Comparison of ENCODE assay signal across 26 cellular contexts in genomic region chr16:79264237-79265104, GRCh38.
DNase-seq lines count a peak whose midpoint lies in the region; ATAC-seq and TF ChIP-seq lines count a peak whose summit lies in the region.
"Had no signal": no experiment of that assay in that cellular context is flagged by ENCODE, and none has a peak within 500 bp of the region (broad histone marks: within the 10 kb centered on the region; RNA-seq: fewer than 3 reads in every experiment).

No MANE protein-coding gene starts in this region.

- no peaks in the 10 kb centered on the region for H3K27me3 Mint-ChIP-seq in activated T-helper 2 cell treated with anti-CD3 and anti-CD28 coated beads, Interferon-gamma antibody, Interleukin-2, Interleukin-4, amounts not matched to agents 10 μg/mL and 5 μg/mL and 100 μg/mL, durations not matched to agents 14 hours and 24 hours and 36 hours (ENCODE audit: low read depth)

- H3K36me3 ChIP-seq in right atrium auricular region (no peaks in the 10 kb centered on the region), left ventricle myocardium inferior (no peaks in the 10 kb centered on the region), upper lobe of right lung (no peaks in the 10 kb centered on the region)
- H3K36me3 ChIP-seq: HAP-1, neutrophil, WERI-Rb-1 had no signal

- peaks cover 11% of the 10 kb centered on the region for H3K36me3 Mint-ChIP-seq in activated T-helper 2 cell treated with anti-CD3 and anti-CD28 coated beads, Interferon-gamma antibody, Interleukin-2, Interleukin-4, amounts not matched to agents 10 μg/mL and 5 μg/mL and 100 μg/mL, durations not matched to agents 14 hours and 24 hours and 36 hours (ENCODE audit: low read depth)
- H3K36me3 Mint-ChIP-seq: activated naive CD4-positive, alpha-beta T cell treated with anti-CD3 and anti-CD28 coated beads, Interleukin-2, amount 50 U/mL, for 24 hours; CD8-positive, alpha-beta T cell; stimulated activated memory B cell treated with anti-CD40 and anti-IgM and Interleukin-4, amounts not matched to agents 10 μg/mL and 1 μg/mL and 100 μg/mL, for 72 hours had no signal

- no peak overlapping the region for H3K4me3 Mint-ChIP-seq in activated T-helper 2 cell treated with anti-CD3 and anti-CD28 coated beads, Interferon-gamma antibody, Interleukin-2, Interleukin-4, amounts not matched to agents 10 μg/mL and 5 μg/mL and 100 μg/mL, durations not matched to agents 14 hours and 24 hours and 36 hours (ENCODE audit: low read depth)
- H3K4me3 Mint-ChIP-seq: activated CD8-positive, alpha-beta T cell treated with anti-CD3 and anti-CD28 coated beads, Interleukin-2, amount 10 ng/mL, durations not matched to agents 7 days and 5 days; activated naive CD4-positive, alpha-beta T cell treated with anti-CD3 and anti-CD28 coated beads, Interleukin-2, amount 50 U/mL, for 24 hours; CD8-positive, alpha-beta T cell; stimulated activated memory B cell treated with anti-CD40 and anti-IgM and Interleukin-4, amounts not matched to agents 10 μg/mL and 1 μg/mL and 100 μg/mL, for 72 hours had no signal

- ATAC-seq in Right ventricle myocardium inferior (peak; percentile 17), upper lobe of right lung (peak; percentile 60), GM18517 (IDR thresholded peaks at IDR 0.05; ENCODE audit: unreplicated experiment) (no peak)
- ATAC-seq: activated CD8-positive, alpha-beta T cell treated with anti-CD3 and anti-CD28 coated beads, Interleukin-2, amount 10 ng/mL, durations not matched to agents 7 days and 5 days; CD8-positive, alpha-beta T cell; foreskin keratinocyte; stimulated activated memory B cell treated with anti-CD40 and anti-IgM and Interleukin-4, amounts not matched to agents 10 μg/mL and 1 μg/mL and 100 μg/mL, for 72 hours had no signal

- H3K27ac ChIP-seq in right atrium auricular region, result no peak overlapping the region
- peak overlapping the region; percentile 79 for H3K27ac ChIP-seq in left ventricle myocardium inferior (replicated peaks)
- no peak overlapping the region for H3K27ac ChIP-seq in upper lobe of right lung
- H3K27ac ChIP-seq: foreskin keratinocyte, neutrophil, WERI-Rb-1 had no signal

- DNase-seq in Right ventricle myocardium inferior (ENCODE audit: missing footprints), result no peak
- DNase-seq in right atrium auricular region (ENCODE audit: low spot score), result no peak
- peak; percentile 12 for DNase-seq in NOMO-1 treated with dmso at 0.1 percent for 144 hours (lab: John Stamatoyannopoulos, UW; ENCODE audit: unreplicated experiment)
- no peak for DNase-seq in left ventricle myocardium inferior
- DNase-seq in upper lobe of right lung, result no peak
- DNase-seq in activated effector memory CD4-positive, alpha-beta T cell treated with anti-CD3 and anti-CD28 coated beads, Interleukin-2, amount 50 U/mL, for 16 hours, result no peak
- no peak for DNase-seq in activated T-helper 2 cell treated with anti-CD3 and anti-CD28 coated beads, Interferon-gamma antibody, Interleukin-2, Interleukin-4, amounts not matched to agents 10 μg/mL and 5 μg/mL and 100 μg/mL, durations not matched to agents 14 hours and 24 hours and 36 hours (ENCODE audit: low spot score)
- DNase-seq: activated CD8-positive, alpha-beta T cell treated with anti-CD3 and anti-CD28 coated beads, Interleukin-2, amount 10 ng/mL, durations not matched to agents 7 days and 5 days; activated T-cell treated with anti-CD3 and anti-CD28 coated beads, Interleukin-2, amount 50 U/mL, for 1 hour; CD8-positive, alpha-beta T cell; effector CD8-positive, alpha-beta T cell; erythroblast; foreskin keratinocyte; GDM1; hypothalamus; NCI-H1694; NCI-H2171; NCI-H526; small intestine; WERI-Rb-1 had no signal

- no peak for TF ChIP-seq CTCF in right atrium auricular region (IDR thresholded peaks at IDR 0.05)
- no peak for TF ChIP-seq CTCF in left ventricle myocardium inferior (IDR thresholded peaks at IDR 0.05; ENCODE audit: borderline replicate concordance)
- TF ChIP-seq CTCF in upper lobe of right lung (IDR thresholded peaks at IDR 0.05), result no peak

- H3K4me3 ChIP-seq in right atrium auricular region, result no peak overlapping the region
- no peak overlapping the region for H3K4me3 ChIP-seq in left ventricle myocardium inferior
- H3K4me3 ChIP-seq in upper lobe of right lung, result no peak overlapping the region
- H3K4me3 ChIP-seq: HAP-1, lung had no signal

- H3K9me3 Mint-ChIP-seq in activated T-helper 2 cell treated with anti-CD3 and anti-CD28 coated beads, Interferon-gamma antibody, Interleukin-2, Interleukin-4, amounts not matched to agents 10 μg/mL and 5 μg/mL and 100 μg/mL, durations not matched to agents 14 hours and 24 hours and 36 hours, result peaks cover 9% of the 10 kb centered on the region
- H3K9me3 Mint-ChIP-seq: activated naive CD4-positive, alpha-beta T cell treated with anti-CD3 and anti-CD28 coated beads, Interleukin-2, amount 50 U/mL, for 24 hours; CD8-positive, alpha-beta T cell had no signal

- peaks cover 82% of the 10 kb centered on the region for H3K4me1 Mint-ChIP-seq in activated T-helper 2 cell treated with anti-CD3 and anti-CD28 coated beads, Interferon-gamma antibody, Interleukin-2, Interleukin-4, amounts not matched to agents 10 μg/mL and 5 μg/mL and 100 μg/mL, durations not matched to agents 14 hours and 24 hours and 36 hours (ENCODE audit: low read depth)

- intact Hi-C loops in Right ventricle myocardium inferior (cut with DNase I) (loop anchor here (5.0 kb wide), 2 partner anchors 93 to 338 kb away; partner anchors contain the start of gene MAF), left ventricle myocardium inferior (cut with micrococcal nuclease) (no loop called here), upper lobe of right lung (cut with DNase I) (no loop called here)
- intact Hi-C loops in activated T-helper 2 cell treated with anti-CD3 and anti-CD28 coated beads, Interferon-gamma antibody, Interleukin-2, Interleukin-4, amounts not matched to agents 10 μg/mL and 5 μg/mL and 100 μg/mL, durations not matched to agents 14 hours and 24 hours and 36 hours (cut with micrococcal nuclease), result loop anchor here (5.0 kb wide), 4 partner anchors 107 to 1318 kb away; no protein-coding TSS in a partner anchor

- H3K27me3 ChIP-seq in right atrium auricular region (no peaks in the 10 kb centered on the region), left ventricle myocardium inferior (ENCODE audit: low read depth) (peaks cover 17% of the 10 kb centered on the region), upper lobe of right lung (no peaks in the 10 kb centered on the region)
- H3K27me3 ChIP-seq: foreskin keratinocyte, neutrophil had no signal

- H3K4me1 ChIP-seq in right atrium auricular region, result peaks cover 0 to 8% of the 10 kb centered on the region in 2 donors
- peaks cover 14% of the 10 kb centered on the region for H3K4me1 ChIP-seq in left ventricle myocardium inferior
- H3K4me1 ChIP-seq in upper lobe of right lung, result peaks cover 6% of the 10 kb centered on the region
- H3K4me1 ChIP-seq: foreskin keratinocyte, HAP-1 had no signal

- H3K9me3 ChIP-seq in right atrium auricular region (no peaks in the 10 kb centered on the region), left ventricle myocardium inferior (replicated peaks) (no peaks in the 10 kb centered on the region), upper lobe of right lung (no peaks in the 10 kb centered on the region)
- H3K9me3 ChIP-seq: HAP-1, neutrophil had no signal

- H3K27ac Mint-ChIP-seq in activated T-helper 2 cell treated with anti-CD3 and anti-CD28 coated beads, Interferon-gamma antibody, Interleukin-2, Interleukin-4, amounts not matched to agents 10 μg/mL and 5 μg/mL and 100 μg/mL, durations not matched to agents 14 hours and 24 hours and 36 hours, result no peak overlapping the region
- H3K27ac Mint-ChIP-seq: activated CD8-positive, alpha-beta T cell treated with anti-CD3 and anti-CD28 coated beads, Interleukin-2, amount 10 ng/mL, durations not matched to agents 7 days and 5 days; activated naive CD4-positive, alpha-beta T cell treated with anti-CD3 and anti-CD28 coated beads, Interleukin-2, amount 50 U/mL, for 24 hours; CD8-positive, alpha-beta T cell; stimulated activated memory B cell treated with anti-CD40 and anti-IgM and Interleukin-4, amounts not matched to agents 10 μg/mL and 1 μg/mL and 100 μg/mL, for 72 hours had no signal

Comparison
In these comparisons a context has a peak if more than half of its experiments do, and no peak if none do; other contexts are left out.
1. intact Hi-C loops: an anchor here in Right ventricle myocardium inferior (5.0 kb wide) and activated T-helper 2 cell treated with anti-CD3 and anti-CD28 coated beads, Interferon-gamma antibody, Interleukin-2, Interleukin-4, amounts not matched to agents 10 μg/mL and 5 μg/mL and 100 μg/mL, durations not matched to agents 14 hours and 24 hours and 36 hours (5.0 kb wide); none called in left ventricle myocardium inferior and upper lobe of right lung.